21 cellular contexts compared by ENCODE assay signal in the genomic region with DNA sequence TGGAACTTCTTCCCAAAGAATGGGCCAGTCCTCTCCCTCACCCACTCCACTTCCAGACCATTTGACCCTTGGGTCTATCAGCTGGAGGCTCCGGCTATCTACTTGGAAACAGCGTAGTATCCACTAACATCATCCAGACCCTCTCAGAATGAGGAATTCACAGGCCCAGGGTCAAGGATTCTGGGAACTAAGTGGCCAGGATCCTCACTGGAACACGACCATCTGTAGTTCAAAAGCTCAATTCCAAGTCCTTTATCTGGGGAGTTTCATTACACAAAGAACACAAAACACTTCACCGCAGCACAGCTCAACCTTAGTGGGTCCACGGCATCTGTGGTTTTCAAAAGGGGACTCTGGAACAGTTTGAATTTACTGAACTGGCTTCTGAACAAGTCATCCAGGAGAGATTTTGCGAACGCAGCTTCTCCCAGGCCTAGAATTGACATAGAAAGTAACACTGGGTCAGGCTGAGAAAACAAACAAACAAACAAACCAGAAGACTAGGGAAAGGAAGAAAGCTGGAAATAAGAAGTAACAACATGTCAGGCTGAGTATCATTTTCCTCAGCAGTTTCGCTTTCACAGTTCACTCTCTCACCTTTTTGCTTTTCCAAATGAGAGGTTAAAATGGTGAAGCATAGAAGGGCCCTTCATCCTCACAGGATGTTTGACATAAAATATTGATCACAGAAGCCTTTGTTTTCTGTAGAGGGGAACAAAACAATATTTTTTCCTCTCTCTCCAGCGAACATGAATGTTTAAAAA. TPM values are rescaled to one million over a fixed set of nuclear protein-coding genes. Genes with fewer than 3 reads are reported as not detected.
DNase-seq lines count a peak whose midpoint lies in the region; ATAC-seq, FAIRE-seq and TF ChIP-seq lines count a peak whose summit lies in the region.
"Had no signal": no experiment of that assay in that cellular context is flagged by ENCODE, and none has a peak within 500 bp of the region (broad histone marks: within the 10 kb centered on the region; RNA-seq: fewer than 3 reads in every experiment).

No MANE protein-coding gene starts in this region.

- H3K9me3 Mint-ChIP-seq in MCF 10A (ENCODE audit: unreplicated experiment): peaks cover 14% of the 10 kb centered on the region

- H3K27ac ChIP-seq in K562 (ENCODE audit: extremely low read depth, low read depth, low read length): no peak overlapping the region
- H3K27ac ChIP-seq: pancreas had no signal

- H3K4me2 ChIP-seq in Loucy (ENCODE audit: low read depth, low read length, poor library complexity, severe bottlenecking) (no peak overlapping the region), K562 (ENCODE audit: insufficient read depth, low read length) (peak overlapping the region; percentile 12)

- H3K27me3 Mint-ChIP-seq in MCF 10A (ENCODE audit: insufficient read depth, unreplicated experiment): peaks cover 13% of the 10 kb centered on the region
- H3K27me3 Mint-ChIP-seq: activated naive CD4-positive, alpha-beta T cell treated with anti-CD3 and anti-CD28 coated beads, Interleukin-2, amount 50 U/mL, for 24 hours had no signal

- H3K27me3 ChIP-seq in Loucy (ENCODE audit: insufficient read depth, low read length, poor library complexity, severe bottlenecking) (no peaks in the 10 kb centered on the region), K562 (ENCODE audit: control insufficient read depth in 2 of 2, insufficient read depth in 2 of 2, low read length in 2 of 2) (no peaks in the 10 kb centered on the region)
- H3K27me3 ChIP-seq: pancreas had no signal

- no peak for TF ChIP-seq EP300 in K562 (IDR thresholded peaks at IDR 0.05; ENCODE audit: low read length)

- H4K20me1 ChIP-seq in Loucy (ENCODE audit: insufficient read depth, low read length, poor library complexity, severe bottlenecking) (no peaks in the 10 kb centered on the region), K562 (replicated peaks; ENCODE audit: control insufficient read depth, insufficient read depth, low read length) (no peaks in the 10 kb centered on the region)

- in situ Hi-C loops in K562 (cut with MboI): no loop called here

- DNase-seq in GM18507 (ENCODE audit: extremely low spot score, insufficient read length, low read depth): no peak
- no peak for DNase-seq in K562 (ENCODE audit: extremely low read depth in 1 of 4, low spot score in 3 of 4)
- peak; percentile 14 for DNase-seq in sciatic nerve (ENCODE audit: low spot score)
- no peak for DNase-seq in MCF 10A (ENCODE audit: unreplicated experiment)
- DNase-seq: activated CD4-positive, CD25-positive, alpha-beta regulatory T cell; activated CD8-positive, alpha-beta T cell treated with anti-CD3 and anti-CD28 coated beads, Interleukin-2, amount 10 ng/mL, durations not matched to agents 7 days and 5 days; activated T-cell treated with anti-CD3 and anti-CD28 coated beads, Interleukin-2, amount 50 U/mL, for 4 hours; Calu3; cortex of kidney; NCI-H1417; NCI-H2171; NCI-H69; pancreas; stimulated activated CD4-positive, alpha-beta T cell treated with anti-CD3 and anti-CD28 coated beads, Interleukin-2, amount 100 ng/mL, for 24 hours; stimulated activated naive CD8-positive, alpha-beta T cell treated with anti-CD3 and anti-CD28 coated beads, Interleukin-15, amount 100 ng/mL, for 72 hours had no signal

- TF ChIP-seq RAD21 in K562 (CRISPR knock-in tag; conservative IDR thresholded peaks at IDR 0.05 in 1 of 2, IDR thresholded peaks at IDR 0.05 in 1 of 2): no peak

- no peaks in the 10 kb centered on the region for H3F3A ChIP-seq in Loucy (ENCODE audit: low read depth)

- CTCF ChIA-PET in K562 (lab: Yijun Ruan, JAX; ENCODE audit: low intra/inter-chr PET ratio) (no interaction called here), MCF 10A (lab: Yijun Ruan, JAX) (no interaction called here)

- POLR2A ChIA-PET in K562 (lab: Yijun Ruan, JAX) (interaction anchor here (0.6 to 1.6 kb wide), 8 partner anchors 8 to 76 kb away, joined by 3 to 4 read pairs (median 4); no protein-coding TSS in a partner anchor), MCF 10A (lab: Yijun Ruan, JAX) (interaction anchor here (0.7 kb wide), 1 partner anchor 144 kb away, joined by 3 read pairs; no protein-coding TSS in a partner anchor)

- H3K27ac Mint-ChIP-seq in MCF 10A (ENCODE audit: low read depth, unreplicated experiment): no peak overlapping the region
- H3K27ac Mint-ChIP-seq: activated CD8-positive, alpha-beta T cell treated with anti-CD3 and anti-CD28 coated beads, Interleukin-2, amount 10 ng/mL, durations not matched to agents 7 days and 5 days; activated naive CD4-positive, alpha-beta T cell treated with anti-CD3 and anti-CD28 coated beads, Interleukin-2, amount 50 U/mL, for 24 hours; stimulated activated naive CD8-positive, alpha-beta T cell treated with anti-CD3 and anti-CD28 coated beads, Interleukin-15, amount 100 ng/mL, for 72 hours; type B pancreatic cell had no signal

- no peak overlapping the region for H3K4me3 Mint-ChIP-seq in MCF 10A (ENCODE audit: unreplicated experiment)
- H3K4me3 Mint-ChIP-seq: activated CD8-positive, alpha-beta T cell treated with anti-CD3 and anti-CD28 coated beads, Interleukin-2, amount 10 ng/mL, durations not matched to agents 7 days and 5 days; activated naive CD4-positive, alpha-beta T cell treated with anti-CD3 and anti-CD28 coated beads, Interleukin-2, amount 50 U/mL, for 24 hours; activated T-cell treated with anti-CD3 and anti-CD28 coated beads, Interleukin-2, amount 50 U/mL, for 4 hours; stimulated activated naive CD8-positive, alpha-beta T cell treated with anti-CD3 and anti-CD28 coated beads, Interleukin-15, amount 100 ng/mL, for 72 hours; type B pancreatic cell had no signal

- 41% methylated on average over 9 of the region's 9 CpGs for WGBS in K562 (ENCODE audit: insufficient coverage, low coverage, missing lambda C conversion rate)

- peak; percentile 86 for FAIRE-seq in GM18507 (lab: Jason Lieb, UNC)
- FAIRE-seq in K562 (lab: Jason Lieb, UNC): peak; percentile 75
- FAIRE-seq: pancreas had no signal

- H3K9ac ChIP-seq in Loucy (ENCODE audit: low read depth, low read length, poor library complexity, severe bottlenecking): no peak overlapping the region
- peak overlapping the region; percentile 46 to 75; a peak in 3 of 4 replicates for H3K9ac ChIP-seq in K562 (ENCODE audit: insufficient read depth in 1 of 2, low read depth in 2 of 2, low read length in 2 of 2)

- peaks cover 7% of the 10 kb centered on the region for H3K4me1 ChIP-seq in Loucy (ENCODE audit: insufficient read depth, low read length, poor library complexity, severe bottlenecking)
- H3K4me1 ChIP-seq in K562 (replicated peaks in 1 of 2; ENCODE audit: control insufficient read depth in 2 of 2, insufficient read depth in 2 of 2, low read length in 2 of 2): peaks cover 0 to 7% of the 10 kb centered on the region in 2 experiments; a peak in 3 of 5 replicates

- H3K4me3 ChIP-seq in Loucy (ENCODE audit: low read length, poor library complexity, severe bottlenecking) (no peak overlapping the region), K562 (no peak overlapping the region)
- H3K4me3 ChIP-seq: pancreas had no signal

- H3K9me3 ChIP-seq in Loucy (ENCODE audit: insufficient read depth, low read depth, low read length): no peaks in the 10 kb centered on the region
- H3K9me3 ChIP-seq in K562 (replicated peaks; ENCODE audit: control insufficient read depth, insufficient read depth, low read depth, low read length): no peaks in the 10 kb centered on the region
- H3K9me3 ChIP-seq: pancreas had no signal

- BruUV-seq in K562 (replicated peaks; lab: Mats Ljungman, UMichigan) (no TSS peak), MCF 10A (replicated peaks; lab: Mats Ljungman, UMichigan) (no TSS peak)

- no peaks in the 10 kb centered on the region for H3K36me3 ChIP-seq in Loucy (ENCODE audit: insufficient read depth, low read length)
- no peaks in the 10 kb centered on the region for H3K36me3 ChIP-seq in K562 (ENCODE audit: control insufficient read depth, insufficient read depth, low read length)
- H3K36me3 ChIP-seq: pancreas had no signal

- H3K79me2 ChIP-seq in Loucy (ENCODE audit: insufficient read depth, low read length): no peaks in the 10 kb centered on the region
- no peaks in the 10 kb centered on the region for H3K79me2 ChIP-seq in K562 (ENCODE audit: control insufficient read depth, insufficient read depth, low read length)

- H3K9me2 ChIP-seq in Loucy (replicated peaks; ENCODE audit: low read depth, low read length): no peaks in the 10 kb centered on the region

- no peaks in the 10 kb centered on the region for H3K4me1 Mint-ChIP-seq in MCF 10A (ENCODE audit: insufficient read depth, unreplicated experiment)

- no peaks in the 10 kb centered on the region for H3K9me1 ChIP-seq in K562 (ENCODE audit: control insufficient read depth, insufficient read depth, low read length)

- H2AFZ ChIP-seq in Loucy (ENCODE audit: low read length) (peak overlapping the region; percentile 23; the same call in 1 of the 2 replicates), K562 (ENCODE audit: low read depth, low read length) (peak overlapping the region; percentile 86)

- intact Hi-C loops in K562 (cut with micrococcal nuclease): no loop called here
- intact Hi-C loops in sciatic nerve (cut with DNase I): no loop called here
- intact Hi-C loops in MCF 10A (cut with micrococcal nuclease): no loop called here

- TF ChIP-seq CTCF in Loucy (conservative IDR thresholded peaks at IDR 0.05; ENCODE audit: low read length) (no peak), K562 (IDR thresholded peaks at IDR 0.05 in 2 of 3, conservative IDR thresholded peaks at IDR 0.05 in 1 of 3; ENCODE audit: insufficient read depth in 2 of 3, low read depth in 1 of 3, low read length in 3 of 3) (no peak), MCF 10A (IDR thresholded peaks at IDR 0.05; ENCODE audit: unreplicated experiment) (no peak)

- ATAC-seq in K562: peak; percentile 23
- ATAC-seq in sciatic nerve: peak; percentile 11
- ATAC-seq in HG03432 (IDR thresholded peaks at IDR 0.05; ENCODE audit: unreplicated experiment): no peak
- ATAC-seq in GM21717 (IDR thresholded peaks at IDR 0.05; ENCODE audit: unreplicated experiment): no peak
- ATAC-seq: activated CD8-positive, alpha-beta T cell treated with anti-CD3 and anti-CD28 coated beads, Interleukin-2, amount 10 ng/mL, durations not matched to agents 7 days and 5 days; activated T-cell treated with anti-CD3 and anti-CD28 coated beads, Interleukin-2, amount 50 U/mL, for 4 hours; pancreas; stimulated activated naive CD8-positive, alpha-beta T cell treated with anti-CD3 and anti-CD28 coated beads, Interleukin-15, amount 100 ng/mL, for 72 hours had no signal

- TF ChIP-seq POLR2A in K562 (conservative IDR thresholded peaks at IDR 0.05): no peak

- H3K36me3 Mint-ChIP-seq in MCF 10A (ENCODE audit: insufficient read depth, unreplicated experiment): no peaks in the 10 kb centered on the region
- H3K36me3 Mint-ChIP-seq: brain, type B pancreatic cell had no signal

RNA-seq across cellular contexts. Expression of a gene that starts 57.6 kb away (rescaled TPM):
- 21.7 and 68.0 TPM in 2 replicates for total RNA-seq in K562 (2011; cell fraction: chromatin; rRNA removed; ENCODE audit: low replicate concordance)
- total RNA-seq in K562 (2011; cell fraction: nucleolus; rRNA removed): 11.3 and 18.0 TPM in 2 replicates
- total RNA-seq in K562 (2011; cell fraction: nucleoplasm; rRNA removed): 45.8 and 75.7 TPM in 2 replicates
- total RNA-seq in K562 (2014; rRNA removed) (19.8 and 24.0 TPM in 2 replicates), K562 (2014; rRNA removed; fragmentation: Illumina TruSeq; extraction: Trizol) (20.4 and 23.6 TPM in 2 replicates), K562 (2015; rRNA removed; fragmentation: Illumina TruSeq; extraction: Trizol) (22.1 and 24.5 TPM in 2 replicates), K562 (2021) (25.1 and 26.6 TPM in 2 replicates), sciatic nerve (37.8 TPM), MCF 10A (2022) (19.0 and 19.2 TPM in 2 replicates)
- polyA plus RNA-seq in K562 (2011; rRNA removed) (11.5 and 16.8 TPM in 2 replicates), K562 (2014; fragmentation: Illumina TruSeq; extraction: Trizol) (20.0 and 22.0 TPM in 2 replicates), K562 (2014; fragmentation: Nextera tagmentation; extraction: Ambion mirVana) (1 to 10 TPM; 3.2 to 3.8 TPM), K562 (2014; rRNA removed) (17.0 and 17.8 TPM in 2 replicates)
- 10.2 and 10.7 TPM in 2 replicates for polyA plus RNA-seq in K562 (2011; cell fraction: cytosol; rRNA removed)
- polyA plus RNA-seq in K562 (2011; cell fraction: nucleus; rRNA removed): 22.8 and 27.5 TPM in 2 replicates
- 20.8 and 21.4 TPM in 2 replicates for polyA plus RNA-seq in K562 (2012)
- polyA minus RNA-seq in K562 (2011; rRNA and poly(A)+ RNA removed): 19.0 and 21.8 TPM in 2 replicates
- 8.5 and 11.0 TPM in 2 replicates for polyA minus RNA-seq in K562 (2011; cell fraction: cytosol; rRNA and poly(A)+ RNA removed)
- polyA minus RNA-seq in K562 (2011; cell fraction: nucleus; rRNA and poly(A)+ RNA removed): 20.2 and 24.8 TPM in 2 replicates

Comparison
In these comparisons a context has a peak if more than half of its experiments do, and no peak if none do; other contexts are left out.
1. ATAC-seq: peak in K562 (single experiment) and sciatic nerve (single experiment); none in HG03432 (single experiment) and GM21717 (single experiment).